Comparison of ENCODE assay signal across 22 cellular contexts in genomic region chr17:9254841-9255240, GRCh38.
"Had no signal": no experiment of that assay in that cellular context is flagged by ENCODE, and none has a peak within 500 bp of the region (broad histone marks: within the 10 kb centered on the region; RNA-seq: fewer than 3 reads in every experiment).

No MANE protein-coding gene starts in this region.

- H3K4me2 ChIP-seq: hepatocyte had no signal

- H3K4me3 ChIP-seq: hepatocyte, left ventricle myocardium inferior, lung, ovary, prostate gland, spleen, suprapubic skin, thoracic aorta, tibial artery, uterus had no signal

- ATAC-seq: natural killer cell treated with Interleukin-12 subunit alpha and Interleukin-12 subunit beta and Interleukin-15 and Interleukin-18, amount 100 ng/mL, for 72 hours; right cardiac atrium; sciatic nerve; stimulated activated effector memory CD8-positive, alpha-beta T cell treated with anti-CD3 and anti-CD28 coated beads, Interleukin-12 subunit alpha, Interleukin-12 subunit beta, amount 100 ng/mL, for 72 hours had no signal

- H2AFZ ChIP-seq: hepatocyte had no signal

- H3K9me3 ChIP-seq: left ventricle myocardium inferior, ovary, prostate gland, spleen, suprapubic skin, thoracic aorta, tibial artery, uterus had no signal

- H3K27ac ChIP-seq: hepatocyte, left ventricle myocardium inferior, ovary, prostate gland, spleen, suprapubic skin, thoracic aorta, tibial artery, uterus had no signal

- FAIRE-seq: small intestine had no signal

- H3K4me1 ChIP-seq: prostate gland had no signal

- H3K79me2 ChIP-seq: hepatocyte had no signal

- H3K27me3 ChIP-seq: hepatocyte, ovary, spleen, suprapubic skin, tibial artery, uterus had no signal

- DNase-seq: islet precursor cell; left ventricle myocardium inferior; mesendoderm; naive B cell; ovary; retina; right cardiac atrium; small intestine; spleen; stimulated activated CD4-positive, alpha-beta T cell treated with anti-CD3 and anti-CD28 coated beads, Interleukin-4, amount 100 ng/mL, for 24 hours; stimulated activated naive CD4-positive, alpha-beta T cell; tibial artery; trophoblast cell; uterus had no signal

- H3K36me3 ChIP-seq: left ventricle myocardium inferior, ovary, prostate gland, thoracic aorta, uterus had no signal
